7 cellular contexts compared by ENCODE assay signal in the genomic region with DNA sequence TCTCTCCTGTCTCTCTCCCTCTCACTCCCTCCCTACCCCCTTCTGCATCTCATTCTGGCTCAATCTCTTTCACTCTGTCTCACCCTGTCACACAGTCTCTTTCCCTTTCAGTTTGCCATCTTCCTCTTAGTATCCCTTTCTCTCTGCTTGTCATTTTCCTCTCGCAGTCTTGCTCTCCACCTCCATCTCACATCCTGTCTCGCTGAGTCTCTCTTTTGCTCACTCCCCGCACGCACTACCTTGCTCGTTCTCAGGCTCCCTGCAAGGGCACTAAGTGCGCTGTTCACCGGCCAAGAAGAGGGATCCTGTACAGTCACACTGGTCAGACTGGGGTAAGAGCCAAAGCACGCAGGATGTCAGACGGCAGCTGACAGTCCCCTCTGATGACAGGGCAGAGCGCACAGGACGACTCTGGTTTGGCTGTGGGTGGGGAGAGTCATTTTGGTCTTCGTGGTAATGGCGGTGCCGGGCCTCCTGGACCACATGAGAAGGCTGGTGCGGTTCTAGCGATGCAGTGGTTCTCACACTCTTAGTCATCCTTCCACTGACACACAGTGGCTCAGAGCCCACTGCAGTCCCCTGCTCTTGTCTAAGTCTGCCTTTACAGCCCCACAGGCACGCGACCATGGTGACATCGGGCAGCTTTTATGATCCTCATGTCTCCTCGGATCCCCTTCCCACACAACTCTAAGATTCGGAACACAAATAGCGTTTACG.
DNase-seq lines count a peak whose midpoint lies in the region; ATAC-seq and TF ChIP-seq lines count a peak whose summit lies in the region.

No MANE protein-coding gene starts in this region.

- peak overlapping the region in 10 of 12 donors; percentile 14 to 53 (median 42) for H3K4me3 ChIP-seq in heart left ventricle

- no peaks in the 10 kb centered on the region for H3K36me3 ChIP-seq in heart left ventricle

- WGBS in heart left ventricle, 4 donors: 30 to 37% (median 33%) methylated on average over 17 to 23 of the region's 23 CpGs

- no peak for TF ChIP-seq CTCF in heart left ventricle (IDR thresholded peaks at IDR 0.05)

- DNase-seq in activated T-cell treated with anti-CD3 and anti-CD28 coated beads for 1 hour (ENCODE audit: low read depth) (peak; percentile 61), heart left ventricle (peak; percentile 61 to 84 (median 72)), H4 (ENCODE audit: low spot score) (no peak), NCI-H526 treated with DMSO at 0.1 percent for 48 hours (lab: John Stamatoyannopoulos, UW) (no peak)
- peak; percentile 79 to 93 for DNase-seq in stimulated activated CD4-positive, alpha-beta T cell treated with anti-CD3 and anti-CD28 coated beads, Interleukin-4, amount 100 ng/mL, for 4 hours

- H3K9me3 ChIP-seq in heart left ventricle: no peaks in the 10 kb centered on the region

- ATAC-seq in GM19438 (IDR thresholded peaks at IDR 0.05; ENCODE audit: low read depth, unreplicated experiment): peak; percentile 83
- ATAC-seq in HG03442 (IDR thresholded peaks at IDR 0.05; ENCODE audit: unreplicated experiment): peak; percentile 87
- peak; percentile 87 to 95 (median 95) for ATAC-seq in heart left ventricle

- intact Hi-C loops in heart left ventricle (cut with DNase I): loop anchor here in 2 of 10 donors (5.0 to 10.0 kb wide), 2 partner anchors 92 to 356 kb away; a partner anchor contains a TSS

- peak overlapping the region; percentile 18 to 82 (median 68) for H3K27ac ChIP-seq in heart left ventricle

- H3K4me1 ChIP-seq in heart left ventricle: peaks cover 0 to 37% (median 25%) of the 10 kb centered on the region in 12 donors

- H3K27me3 ChIP-seq in heart left ventricle: no peaks in the 10 kb centered on the region

- no peak for TF ChIP-seq POLR2A in heart left ventricle (IDR thresholded peaks at IDR 0.05)

Comparison
In these comparisons a context has a peak if more than half of its experiments do, and no peak if none do; other contexts are left out.
1. DNase-seq: peak in activated T-cell treated with anti-CD3 and anti-CD28 coated beads for 1 hour (single experiment), heart left ventricle (5 of 5) and stimulated activated CD4-positive, alpha-beta T cell treated with anti-CD3 and anti-CD28 coated beads, Interleukin-4, amount 100 ng/mL, for 4 hours (2 of 2); none in H4 (single experiment) and NCI-H526 treated with DMSO at 0.1 percent for 48 hours (single experiment).
2. Peak in every context shown above with its lines, with median percentiles within 50 percentile points of each other: ATAC-seq.